In genomic region chr3:187746059-187746453, GRCh38 we compare ENCODE assay signal across 8 cellular contexts. TPM values are rescaled to one million over a fixed set of nuclear protein-coding genes. Genes with fewer than 3 reads are reported as not detected.
A peak's percentile ranks its signal among the peaks of the same experiment; 100 is the strongest.
DNase-seq lines count a peak whose midpoint lies in the region; ATAC-seq and TF ChIP-seq lines count a peak whose summit lies in the region.

No MANE protein-coding gene starts in this region.

- TF ChIP-seq CTCF in DOHH2 (IDR thresholded peaks at IDR 0.05; ENCODE audit: low read depth, low read length, poor library complexity, severe bottlenecking) (no peak), PC-3 (conservative IDR thresholded peaks at IDR 0.05; ENCODE audit: low read depth, low read length) (no peak), epithelial cell of esophagus (IDR thresholded peaks at IDR 0.05; ENCODE audit: insufficient read depth, low read depth, low read length, missing control alignments) (no peak), parathyroid adenoma (IDR thresholded peaks at IDR 0.05) (no peak)

- H3K4me2 ChIP-seq in DOHH2 (ENCODE audit: low read length), result peak overlapping the region; percentile 93
- peak overlapping the region; percentile 99 for H3K4me2 ChIP-seq in PC-3 (ENCODE audit: low read length)
- H3K4me2 ChIP-seq in parathyroid adenoma (ENCODE audit: low read length), result peak overlapping the region; percentile 89

- CTCF ChIA-PET in PC-3 (lab: Charles Lee), result interaction anchor here (0.6 to 1.0 kb wide), 4 partner anchors 21 to 258 kb away, joined by 3 to 6 read pairs (median 5); no protein-coding TSS in a partner anchor

- H3F3A ChIP-seq in DOHH2 (ENCODE audit: control insufficient read depth, insufficient read depth) (peaks cover 59% of the 10 kb centered on the region), PC-3 (ENCODE audit: low read length, unreplicated experiment) (no peaks in the 10 kb centered on the region)

- H3K27me3 ChIP-seq in DOHH2 (ENCODE audit: control insufficient read depth, low read length) (no peaks in the 10 kb centered on the region), PC-3 (ENCODE audit: low read length) (no peaks in the 10 kb centered on the region), parathyroid adenoma (ENCODE audit: control insufficient read depth, insufficient read depth, low read length) (no peaks in the 10 kb centered on the region)

- H3K9me3 ChIP-seq in DOHH2 (ENCODE audit: control insufficient read depth, insufficient read depth, low read length) (no peaks in the 10 kb centered on the region), PC-3 (ENCODE audit: low read length) (no peaks in the 10 kb centered on the region), parathyroid adenoma (ENCODE audit: control insufficient read depth, low read length) (no peaks in the 10 kb centered on the region)

- intact Hi-C loops in PC-3 (cut with micrococcal nuclease), result loop anchor here (5.0 to 10.0 kb wide), 2 partner anchors 839 to 941 kb away; no protein-coding TSS in a partner anchor

- H3K9ac ChIP-seq in PC-3 (ENCODE audit: low read length) (peak overlapping the region; percentile 96), parathyroid adenoma (peak overlapping the region; percentile 96)

- H3K79me2 ChIP-seq in DOHH2 (ENCODE audit: control insufficient read depth, low read length) (peaks cover 73% of the 10 kb centered on the region), PC-3 (ENCODE audit: low read length) (peaks cover 39% of the 10 kb centered on the region), parathyroid adenoma (peaks cover 10% of the 10 kb centered on the region)

- H3K36me3 ChIP-seq in DOHH2 (ENCODE audit: control insufficient read depth, low read length), result peaks cover 43% of the 10 kb centered on the region
- H3K36me3 ChIP-seq in PC-3 (ENCODE audit: low read depth, low read length), result no peaks in the 10 kb centered on the region
- no peaks in the 10 kb centered on the region for H3K36me3 ChIP-seq in parathyroid adenoma (ENCODE audit: control insufficient read depth, insufficient read depth, low read length)

- no peak for ATAC-seq in PC-3
- ATAC-seq in HG03460 (IDR thresholded peaks at IDR 0.05; ENCODE audit: unreplicated experiment), result no peak

- DNase-seq in PC-3 (no peak), epithelial cell of esophagus (ENCODE audit: low read depth) (no peak), H4 (ENCODE audit: low spot score) (no peak), SW480 (ENCODE audit: low spot score) (no peak), DMS53 treated with DMSO at 0.1 percent for 48 hours (lab: John Stamatoyannopoulos, UW; ENCODE audit: unreplicated experiment) (no peak)

- H3K9me2 ChIP-seq in DOHH2 (replicated peaks; ENCODE audit: control insufficient read depth, low read length) (no peaks in the 10 kb centered on the region), PC-3 (replicated peaks; ENCODE audit: low read length) (no peaks in the 10 kb centered on the region)

- BruUV-seq in PC-3 (replicated peaks; lab: Mats Ljungman, UMichigan), result TSS peak; percentile 92

- H2AFZ ChIP-seq in PC-3 (ENCODE audit: low read length), result peak overlapping the region; percentile 96
- peak overlapping the region; percentile 96 for H2AFZ ChIP-seq in parathyroid adenoma

- H4K20me1 ChIP-seq in DOHH2 (ENCODE audit: control insufficient read depth, insufficient read depth, low read depth, low read length) (no peaks in the 10 kb centered on the region), PC-3 (ENCODE audit: low read length) (no peaks in the 10 kb centered on the region)

- peak overlapping the region; percentile 89 for H3K27ac ChIP-seq in DOHH2 (ENCODE audit: low read depth, low read length)
- H3K27ac ChIP-seq in PC-3 (ENCODE audit: low read length), result peak overlapping the region; percentile 91; the same call in 1 of the 2 replicates
- H3K27ac ChIP-seq in parathyroid adenoma, result peak overlapping the region; percentile 100

- POLR2A ChIA-PET in PC-3 (lab: Charles Lee; ENCODE audit: unreplicated experiment), result interaction anchor here (0.6 to 1.3 kb wide), 6 partner anchors 38 to 484 kb away, joined by 3 to 12 read pairs (median 6); partner anchors contain the start of gene LPP

- peak overlapping the region; percentile 80 for H3K4me3 ChIP-seq in DOHH2 (ENCODE audit: low read length)
- H3K4me3 ChIP-seq in PC-3 (ENCODE audit: low read length), result peak overlapping the region; percentile 93
- H3K4me3 ChIP-seq in epithelial cell of esophagus (ENCODE audit: low read length), result peak overlapping the region; percentile 69
- H3K4me3 ChIP-seq in parathyroid adenoma (ENCODE audit: low read depth, low read length), result peak overlapping the region; percentile 95

- peaks cover 43% of the 10 kb centered on the region for H3K4me1 ChIP-seq in DOHH2 (ENCODE audit: control insufficient read depth, low read length)
- peaks cover 46% of the 10 kb centered on the region for H3K4me1 ChIP-seq in PC-3 (ENCODE audit: insufficient read depth, low read length)
- H3K4me1 ChIP-seq in parathyroid adenoma, result peaks cover 23% of the 10 kb centered on the region

RNA-seq across cellular contexts. Expression of gene BCL6, which starts 0.8 kb away (rescaled TPM):
- total RNA-seq in PC-3 (2014; rRNA removed), result 7.7 and 11.8 TPM in 2 replicates
- total RNA-seq in H4 (2014; rRNA removed; shearing (Covaris generic)), result 5.8 and 9.0 TPM in 2 replicates

RNA-seq across cellular contexts. Expression of gene RTP2, which starts 43.7 kb away (rescaled TPM):
- not detected in 2 replicates for total RNA-seq in PC-3 (2014; rRNA removed)
- not detected in 2 replicates for total RNA-seq in H4 (2014; rRNA removed; shearing (Covaris generic))
